Comparison of ENCODE assay signal across 9 cellular contexts in the genomic region with DNA sequence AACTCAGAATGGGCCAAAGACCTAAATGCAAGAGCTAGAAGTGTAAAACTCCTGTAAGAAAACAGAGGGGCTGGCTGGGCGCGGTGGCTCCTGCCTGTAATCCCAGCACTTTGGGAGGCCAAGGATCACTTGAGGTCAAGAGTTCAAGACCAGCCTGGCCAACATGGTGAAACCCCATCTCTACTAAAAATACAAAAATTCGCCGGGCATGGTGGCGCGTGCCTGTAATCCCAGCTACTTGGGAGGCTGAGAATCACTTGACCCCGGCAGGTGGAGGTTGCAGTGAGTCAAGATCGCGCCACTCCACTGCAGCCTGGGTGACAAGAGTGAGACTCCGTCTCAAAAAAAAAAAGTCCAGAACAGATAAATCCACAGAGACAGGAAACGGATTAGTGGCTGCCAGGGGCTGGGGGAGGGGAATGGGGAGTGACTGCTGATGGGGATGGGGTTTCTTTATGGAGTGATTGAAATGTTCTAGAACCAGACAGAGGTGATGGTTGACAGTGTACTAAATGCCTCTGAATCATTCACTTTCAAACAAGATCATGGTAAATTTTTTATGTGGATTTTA. TPM values are rescaled to one million over a fixed set of nuclear protein-coding genes. Genes with fewer than 3 reads are reported as not detected.
DNase-seq lines count a peak whose midpoint lies in the region; ATAC-seq and TF ChIP-seq lines count a peak whose summit lies in the region.
"Not testable (repeated sequence)": the region's sequence is repeated elsewhere in the genome, so short reads cannot be mapped to it uniquely, and the experiment has no call there.
"Had no signal": no experiment of that assay in that cellular context is flagged by ENCODE, and none has a peak within 500 bp of the region (broad histone marks: within the 10 kb centered on the region; RNA-seq: fewer than 3 reads in every experiment).

No MANE protein-coding gene starts in this region.

- H3K23ac ChIP-seq in IMR-90 (ENCODE audit: low read depth, low read length): not testable (repeated sequence)

- not testable (repeated sequence) for H4K5ac ChIP-seq in IMR-90 (ENCODE audit: low read depth, low read length)

- H3K9me2 ChIP-seq in hepatocyte (replicated peaks; ENCODE audit: insufficient read depth): not testable (repeated sequence)

- TF ChIP-seq CTCF in A673 (conservative IDR thresholded peaks at IDR 0.05; ENCODE audit: low read depth, low read length); IMR-90 (conservative IDR thresholded peaks at IDR 0.05; ENCODE audit: low read depth, low read length); brain (conservative IDR thresholded peaks at IDR 0.05); hepatocyte (IDR thresholded peaks at IDR 0.05; ENCODE audit: poor library complexity); vagina (IDR thresholded peaks at IDR 0.05): not testable (repeated sequence)

- not testable (repeated sequence) for H4K91ac ChIP-seq in IMR-90 (ENCODE audit: insufficient read depth, low read depth, low read length)

- not testable (repeated sequence) for H3K56ac ChIP-seq in IMR-90 (ENCODE audit: extremely low read depth, insufficient read depth, low read length)

- in situ Hi-C loops in IMR-90 (cut with MboI; ENCODE audit: low sequenced_read_pairs): not testable (repeated sequence)

- dilution Hi-C loops in IMR-90 (cut with HindIII; ENCODE audit: low sequenced_read_pairs, unreplicated experiment): not testable (repeated sequence)

- not testable (repeated sequence) for H3K14ac ChIP-seq in IMR-90 (replicated peaks; ENCODE audit: low read depth, low read length)

- no CpG with 5 or more reads among the region's 11 CpGs for WGBS in IMR-90 (ENCODE audit: extremely low coverage in 2 of 2, insufficient read length in 1 of 2), 2 experiments
- 66% methylated on average over 11 of the region's 11 CpGs for WGBS in hepatocyte (ENCODE audit: low lambda C conversion rate, missing lambda C conversion rate)

- H3K4me3 Mint-ChIP-seq in T-helper 17 cell; natural killer cell treated with Interleukin-12 subunit alpha and Interleukin-12 subunit beta and Interleukin-15 and Interleukin-18, amount 100 ng/mL, for 72 hours: not testable (repeated sequence)
- H3K4me3 Mint-ChIP-seq in brain: peak overlapping the region in 2 of 5 experiments; percentile 48 to 56

- not testable (repeated sequence) for BruUV-seq in A673 (replicated peaks; lab: Mats Ljungman, UMichigan); IMR-90 (replicated peaks; lab: Mats Ljungman, UMichigan)

- TF ChIP-seq RAD21 in IMR-90 (IDR thresholded peaks at IDR 0.05; ENCODE audit: low read length): not testable (repeated sequence)

- not testable (repeated sequence) for H3K18ac ChIP-seq in IMR-90 (ENCODE audit: low read depth, low read length)

- not testable (repeated sequence) for H2BK15ac ChIP-seq in IMR-90 (ENCODE audit: low read depth, low read length)

- peaks cover 0 to 20% of the 10 kb centered on the region in 2 experiments; a peak in 2 of 4 replicates for H3K79me1 ChIP-seq in IMR-90 (ENCODE audit: low read depth in 1 of 2, low read length in 2 of 2)

- not testable (repeated sequence) for TF ChIP-seq POLR2A in IMR-90 (IDR thresholded peaks at IDR 0.05; ENCODE audit: low read depth, low read length); vagina (IDR thresholded peaks at IDR 0.05)

- H3K4me2 ChIP-seq in IMR-90 (ENCODE audit: low read depth, low read length) (peak overlapping the region; percentile 32; the same call in 1 of the 2 replicates), hepatocyte (peak overlapping the region; percentile 60)

- peaks cover 57% of the 10 kb centered on the region for H3K4me1 ChIP-seq in A673 (ENCODE audit: insufficient read depth, low read length, poor library complexity, severe bottlenecking)
- peaks cover 11% of the 10 kb centered on the region; the same call in 1 of the 2 replicates for H3K4me1 ChIP-seq in IMR-90 (ENCODE audit: control insufficient read depth, insufficient read depth, low read length)
- peaks cover 47% of the 10 kb centered on the region for H3K4me1 ChIP-seq in hepatocyte (ENCODE audit: insufficient read depth)
- H3K4me1 ChIP-seq in rectal smooth muscle tissue (ENCODE audit: control insufficient read depth, insufficient read depth, low read length); vagina: not testable (repeated sequence)

- not testable (repeated sequence) for H3K36me3 Mint-ChIP-seq in T-helper 17 cell (ENCODE audit: low read depth); brain; natural killer cell treated with Interleukin-12 subunit alpha and Interleukin-12 subunit beta and Interleukin-15 and Interleukin-18, amount 100 ng/mL, for 72 hours

- not testable (repeated sequence) for H4K8ac ChIP-seq in IMR-90 (ENCODE audit: low read depth in 2 of 2, low read length in 2 of 2)

- not testable (repeated sequence) for H2BK20ac ChIP-seq in IMR-90 (ENCODE audit: low read depth, low read length)

- intact Hi-C loops in A673 (cut with micrococcal nuclease; ENCODE audit: unreplicated experiment); IMR-90 (cut with micrococcal nuclease); vagina (cut with DNase I): not testable (repeated sequence)

- not testable (repeated sequence) for H2AK5ac ChIP-seq in IMR-90 (ENCODE audit: low read depth, low read length)

- not testable (repeated sequence) for H3K9me3 ChIP-seq in A673 (ENCODE audit: low read depth, low read length, poor library complexity, severe bottlenecking); IMR-90 (ENCODE audit: control insufficient read depth, insufficient read depth, low read length); T-helper 17 cell (ENCODE audit: control insufficient read depth, low read length, poor library complexity, severe bottlenecking); hepatocyte (ENCODE audit: low read depth); vagina

- CTCF ChIA-PET in A673 (lab: Charles Lee): not testable (repeated sequence)
- CTCF ChIA-PET in IMR-90 (lab: Yijun Ruan, JAX): interaction anchor here (0.7 kb wide), 1 partner anchor 73 kb away, joined by 3 read pairs; no protein-coding TSS in a partner anchor

- not testable (repeated sequence) for H3K4me3 ChIP-seq in A673 (ENCODE audit: low read depth, low read length, poor library complexity, severe bottlenecking); IMR-90 (ENCODE audit: insufficient read depth, low read depth, low read length); hepatocyte; rectal smooth muscle tissue (ENCODE audit: low read length); vagina

- not testable (repeated sequence) for H3K36me3 ChIP-seq in A673 (ENCODE audit: insufficient read depth, low read length, poor library complexity, severe bottlenecking); IMR-90 (ENCODE audit: control insufficient read depth, insufficient read depth, low read length); hepatocyte (replicated peaks; ENCODE audit: insufficient read depth, low read depth); rectal smooth muscle tissue (ENCODE audit: control insufficient read depth, insufficient read depth, low read length); vagina

- not testable (repeated sequence) for H2AFZ ChIP-seq in IMR-90 (replicated peaks; ENCODE audit: low read length, poor library complexity); hepatocyte

- H2AK9ac ChIP-seq in IMR-90 (replicated peaks; ENCODE audit: low read depth, low read length, poor library complexity): not testable (repeated sequence)

- POLR2A ChIA-PET in A673 (lab: Charles Lee; ENCODE audit: low non-redundant PET); IMR-90 (lab: Charles Lee; ENCODE audit: unreplicated experiment): not testable (repeated sequence)

- not testable (repeated sequence) for H3K27me3 ChIP-seq in A673 (replicated peaks; ENCODE audit: insufficient read depth, low read depth, low read length, poor library complexity); IMR-90 (ENCODE audit: control insufficient read depth, insufficient read depth, low read length); hepatocyte; rectal smooth muscle tissue (ENCODE audit: control insufficient read depth, insufficient read depth, low read length); vagina

- H3K27ac Mint-ChIP-seq in T-helper 17 cell (peak overlapping the region; percentile 32), brain (peak overlapping the region; percentile 19 to 95 (median 78))
- not testable (repeated sequence) for H3K27ac Mint-ChIP-seq in natural killer cell treated with Interleukin-12 subunit alpha and Interleukin-12 subunit beta and Interleukin-15 and Interleukin-18, amount 100 ng/mL, for 72 hours

- H2BK120ac ChIP-seq in IMR-90 (ENCODE audit: low read depth, low read length): not testable (repeated sequence)

- DNase-seq in A673 (ENCODE audit: low spot score): peak; percentile 69
- not testable (repeated sequence) for DNase-seq in IMR-90; T-helper 17 cell; hepatocyte (ENCODE audit: low spot score); vagina (ENCODE audit: extremely low spot score in 2 of 2)
- DNase-seq in natural killer cell treated with Interleukin-12 subunit alpha and Interleukin-12 subunit beta and Interleukin-15 and Interleukin-18, amount 100 ng/mL, for 72 hours (ENCODE audit: low spot score): peak; percentile 31

- not testable (repeated sequence) for H2BK5ac ChIP-seq in IMR-90 (ENCODE audit: low read depth, low read length, poor library complexity, severe bottlenecking)

- H3K9ac ChIP-seq in IMR-90 (ENCODE audit: low read depth, low read length); rectal smooth muscle tissue (ENCODE audit: low read length): not testable (repeated sequence)

- not testable (repeated sequence) for H3K9me1 ChIP-seq in IMR-90 (ENCODE audit: insufficient read depth, low read length)

- H3K27me3 Mint-ChIP-seq in T-helper 17 cell; brain; natural killer cell treated with Interleukin-12 subunit alpha and Interleukin-12 subunit beta and Interleukin-15 and Interleukin-18, amount 100 ng/mL, for 72 hours: not testable (repeated sequence)

- not testable (repeated sequence) for H3K9me3 Mint-ChIP-seq in brain; natural killer cell treated with Interleukin-12 subunit alpha and Interleukin-12 subunit beta and Interleukin-15 and Interleukin-18, amount 100 ng/mL, for 72 hours

- not testable (repeated sequence) for ATAC-seq in IMR-90 (ENCODE audit: low read depth); T-helper 17 cell; natural killer cell treated with Interleukin-12 subunit alpha and Interleukin-12 subunit beta and Interleukin-15 and Interleukin-18, amount 100 ng/mL, for 72 hours

- H3K79me2 ChIP-seq in hepatocyte: peaks cover 33% of the 10 kb centered on the region

- not testable (repeated sequence) for H3K4me1 Mint-ChIP-seq in T-helper 17 cell
- H3K4me1 Mint-ChIP-seq in brain: peaks cover 58% of the 10 kb centered on the region
- peaks cover 6 to 18% of the 10 kb centered on the region in 2 donors for H3K4me1 Mint-ChIP-seq in natural killer cell treated with Interleukin-12 subunit alpha and Interleukin-12 subunit beta and Interleukin-15 and Interleukin-18, amount 100 ng/mL, for 72 hours (ENCODE audit: low read depth in 2 of 2)

- H4K20me1 ChIP-seq in IMR-90 (ENCODE audit: insufficient read depth, low read length): peaks cover 41% of the 10 kb centered on the region
- not testable (repeated sequence) for H4K20me1 ChIP-seq in hepatocyte (ENCODE audit: insufficient read depth, poor library complexity, severe bottlenecking)

- H3K27ac ChIP-seq in A673 (ENCODE audit: low read depth, low read length, poor library complexity, severe bottlenecking) (peak overlapping the region; percentile 75), IMR-90 (ENCODE audit: insufficient read depth, low read length) (peak overlapping the region; percentile 4; the same call in 1 of the 2 replicates), hepatocyte (peak overlapping the region; percentile 77), rectal smooth muscle tissue (ENCODE audit: low read depth, low read length) (peak overlapping the region; percentile 67), vagina (peak overlapping the region; percentile 36)

- H3K4ac ChIP-seq in IMR-90 (ENCODE audit: low read depth, low read length): not testable (repeated sequence)

RNA-seq across cellular contexts. Expression of gene CRTC1, which starts 50.4 kb away (rescaled TPM):
- total RNA-seq in A673 (2021) (18.1 and 20.3 TPM in 2 replicates), IMR-90 (2012; rRNA removed) (0.18 and 0.28 TPM in 2 replicates), T-helper 17 cell (10 to 100 TPM; 14.4 to 15.3 TPM), hepatocyte (2.0 and 2.5 TPM in 2 replicates), vagina (7.4 TPM)
- polyA plus RNA-seq in IMR-90 (2012; rRNA removed) (5.7 and 6.5 TPM in 2 replicates), brain (ENCODE audit: insufficient read depth, low read depth, low replicate concordance) (29.6 TPM), hepatocyte (4.5 and 4.8 TPM in 2 replicates)
- polyA plus RNA-seq in IMR-90 (2012; cell fraction: cytosol; rRNA removed): 3.1 and 6.8 TPM in 2 replicates
- 28.3 and 53.7 TPM in 2 replicates for polyA plus RNA-seq in IMR-90 (2012; cell fraction: nucleus; rRNA removed; ENCODE audit: low replicate concordance)
- total RNA-seq in natural killer cell treated with Interleukin-12 subunit alpha and Interleukin-12 subunit beta and Interleukin-15 and Interleukin-18, amount 100 ng/mL, for 72 hours: 1 to 10 TPM; 7.6 to 9.3 TPM

RNA-seq across cellular contexts. Expression of gene COMP, which starts 57.3 kb away (rescaled TPM):
- total RNA-seq in A673 (2021) (not detected in 2 replicates), IMR-90 (2012; rRNA removed) (under 0.01 TPM in 2 replicates), T-helper 17 cell (not detected), hepatocyte (2.8 and 3.0 TPM in 2 replicates), vagina (0.98 TPM)
- polyA plus RNA-seq in IMR-90 (2012; rRNA removed) (0.34 and 0.43 TPM in 2 replicates), brain (ENCODE audit: insufficient read depth, low read depth, low replicate concordance) (not detected), hepatocyte (12.5 and 16.3 TPM in 2 replicates)
- 0.16 and 0.34 TPM in 2 replicates for polyA plus RNA-seq in IMR-90 (2012; cell fraction: cytosol; rRNA removed)
- polyA plus RNA-seq in IMR-90 (2012; cell fraction: nucleus; rRNA removed; ENCODE audit: low replicate concordance): 0.17 and 0.36 TPM in 2 replicates
- total RNA-seq in natural killer cell treated with Interleukin-12 subunit alpha and Interleukin-12 subunit beta and Interleukin-15 and Interleukin-18, amount 100 ng/mL, for 72 hours: not detected
- total RNA-seq: CD4-positive, alpha-beta T cell had no signal

Comparison
In these comparisons a context has a peak if more than half of its experiments do, and no peak if none do; other contexts are left out.
1. H3K27ac ChIP-seq: peak in every context shown above with its lines; median percentile 77 in hepatocyte; 75 in A673; 67 in rectal smooth muscle tissue; 36 in vagina; 4 in IMR-90.